Comparison of ENCODE assay signal across 19 cellular contexts in genomic region chr18:28831908-28832307, GRCh38.
"Had no signal": no experiment of that assay in that cellular context is flagged by ENCODE, and none has a peak within 500 bp of the region (broad histone marks: within the 10 kb centered on the region; RNA-seq: fewer than 3 reads in every experiment).

No MANE protein-coding gene starts in this region.

- H3K36me3 ChIP-seq: SJCRH30 had no signal

- H3K4me1 ChIP-seq: SJCRH30 had no signal

- H3K27me3 ChIP-seq: SJCRH30 had no signal

- H3K4me3 ChIP-seq: SJCRH30 had no signal

- H3K9me3 ChIP-seq: SJCRH30 had no signal

- ATAC-seq: HepG2, Panc1, PC-3 had no signal

- H3K27ac ChIP-seq: RWPE1, SJCRH30 had no signal

- DNase-seq: Kasumi-1, KG1, NCI-H1092 treated with DMSO at 0.1 percent for 48 hours, NCI-H1436, NCI-H187, NCI-H2029, NCI-H2081 treated with DMSO at 0.1 percent for 48 hours, NCI-H2171, NCI-H226, NCI-H446, NCI-H510A, NCI-H524 treated with DMSO at 0.1 percent for 48 hours, NCI-H748 treated with DMSO at 0.1 percent for 48 hours, PC-3, SHP77 treated with DMSO at 0.1 percent for 48 hours, SJCRH30 had no signal
